1 cellular context compared by ENCODE assay signal in genomic region chr17:39754161-39754957, GRCh38.
TF ChIP-seq lines count a peak whose summit lies in the region.

No MANE protein-coding gene starts in this region.

TF ChIP-seq in K562, 482 proteins besides CTCF, POLR2A, EP300 and RAD21 (continued from another document):
- TF ChIP-seq RERE (CRISPR knock-in tag; IDR thresholded peaks at IDR 0.05; ENCODE audit: borderline replicate concordance) (no peak), ATF4 (CRISPR knock-in tag; IDR thresholded peaks at IDR 0.05) (no peak), HNRNPH1 (optimal IDR thresholded peaks at IDR 0.05; ENCODE audit: low read depth, low read length) (no peak), CHD2 (IDR thresholded peaks at IDR 0.05; ENCODE audit: low read depth, low read length) (no peak; the same call in 1 of the 2 replicates), RBM22 (IDR thresholded peaks at IDR 0.05; ENCODE audit: low read depth, low read length, poor library complexity, severe bottlenecking) (no peak), NONO (IDR thresholded peaks at IDR 0.05; ENCODE audit: low read depth in 2 of 2, low read length in 1 of 2) (peak in 1 of 2 experiments; percentile 71; a peak in 3 of 4 replicates), WHSC1 (IDR thresholded peaks at IDR 0.05; ENCODE audit: low read length) (no peak), ZNF134 (CRISPR knock-in tag; conservative IDR thresholded peaks at IDR 0.05) (no peak), ARID2 (IDR thresholded peaks at IDR 0.05) (0 out of 2 replicates have a peak, but pooled peaks have one; percentile 15), EWSR1 (IDR thresholded peaks at IDR 0.05; ENCODE audit: borderline replicate concordance, low read depth, partially characterized antibody) (no peak), ZNF609 (CRISPR knock-in tag; IDR thresholded peaks at IDR 0.05; ENCODE audit: borderline replicate concordance) (no peak)
- TF ChIP-seq, protein P1, sequence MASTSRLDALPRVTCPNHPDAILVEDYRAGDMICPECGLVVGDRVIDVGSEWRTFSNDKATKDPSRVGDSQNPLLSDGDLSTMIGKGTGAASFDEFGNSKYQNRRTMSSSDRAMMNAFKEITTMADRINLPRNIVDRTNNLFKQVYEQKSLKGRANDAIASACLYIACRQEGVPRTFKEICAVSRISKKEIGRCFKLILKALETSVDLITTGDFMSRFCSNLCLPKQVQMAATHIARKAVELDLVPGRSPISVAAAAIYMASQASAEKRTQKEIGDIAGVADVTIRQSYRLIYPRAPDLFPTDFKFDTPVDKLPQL (IDR thresholded peaks at IDR 0.05; ENCODE audit: extremely low read depth, insufficient read length): no peak
